Comparison of ENCODE assay signal across 31 cellular contexts in the genomic region with DNA sequence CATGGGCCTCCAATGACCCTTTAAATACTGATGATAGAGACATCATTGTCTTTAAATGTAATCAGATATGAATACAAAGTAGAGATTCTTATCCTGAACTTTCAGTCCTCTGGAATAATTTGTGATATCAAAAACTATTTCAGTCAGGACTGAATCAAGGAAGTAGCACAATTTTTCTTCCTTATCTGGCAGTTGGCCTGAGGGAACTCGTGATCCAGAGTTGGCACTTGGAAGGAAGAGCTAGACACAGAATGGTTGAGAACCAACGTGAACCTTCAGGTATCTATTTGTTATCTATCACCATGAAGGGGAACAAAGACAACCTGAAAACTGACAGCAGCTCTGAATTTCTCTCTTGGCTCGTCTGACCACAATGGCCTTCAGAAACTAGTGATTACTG.
"Had no signal": no experiment of that assay in that cellular context is flagged by ENCODE, and none has a peak within 500 bp of the region (broad histone marks: within the 10 kb centered on the region; RNA-seq: fewer than 3 reads in every experiment).

No MANE protein-coding gene starts in this region.

- H3K4me3 ChIP-seq: ascending aorta, cardiac muscle cell had no signal

- H3K36me3 ChIP-seq: ascending aorta, cardiac muscle cell, WERI-Rb-1 had no signal

- H3K27ac ChIP-seq: ascending aorta, cardiac muscle cell, WERI-Rb-1 had no signal

- ATAC-seq: activated CD4-positive, alpha-beta T cell treated with anti-CD3 and anti-CD28 coated beads for 36 hours; activated CD4-positive, CD25-positive, alpha-beta regulatory T cell treated with anti-CD3 and anti-CD28 coated beads, Interleukin-2, amount 50 U/mL, for 24 hours; activated CD8-positive, alpha-beta memory T cell treated with anti-CD3 and anti-CD28 coated beads, Interleukin-2, amount 10 ng/mL, durations not matched to agents 7 days and 5 days; activated CD8-positive, alpha-beta T cell treated with anti-CD3 and anti-CD28 coated beads, Interleukin-2, amount 10 ng/mL, durations not matched to agents 7 days and 5 days; activated naive CD8-positive, alpha-beta T cell treated with anti-CD3 and anti-CD28 coated beads, Interleukin-2, amount 50 U/mL, for 24 hours; WTC11 had no signal

- DNase-seq: activated CD4-positive, alpha-beta memory T cell treated with anti-CD3 and anti-CD28 coated beads, Interleukin-2, amount 10 ng/mL, durations not matched to agents 7 days and 5 days; activated CD4-positive, alpha-beta T cell treated with anti-CD3 and anti-CD28 coated beads for 1 hour; activated CD4-positive, alpha-beta T cell treated with anti-CD3 and anti-CD28 coated beads for 36 hours; activated CD4-positive, alpha-beta T cell treated with anti-CD3 and anti-CD28 coated beads for 48 hours; activated CD4-positive, alpha-beta T cell treated with anti-CD3 and anti-CD28 coated beads, Interleukin-2, amount 10 ng/mL, durations not matched to agents 7 days and 5 days; activated CD4-positive, alpha-beta T cell treated with anti-CD3 and anti-CD28 coated beads, Interleukin-2, amount 50 U/mL, for 48 hours; activated CD4-positive, CD25-positive, alpha-beta regulatory T cell; activated CD8-positive, alpha-beta memory T cell treated with anti-CD3 and anti-CD28 coated beads for 24 hours; activated CD8-positive, alpha-beta memory T cell treated with anti-CD3 and anti-CD28 coated beads, Interleukin-2, amount 10 ng/mL, durations not matched to agents 7 days and 5 days; activated CD8-positive, alpha-beta memory T cell treated with anti-CD3 and anti-CD28 coated beads, Interleukin-2, amount 50 U/mL, for 48 hours; activated CD8-positive, alpha-beta T cell treated with anti-CD3 and anti-CD28 coated beads, Interleukin-2, amount 10 ng/mL, durations not matched to agents 7 days and 5 days; activated effector memory CD4-positive, alpha-beta T cell treated with Interleukin-2 at 50 U/mL for 16 hours; activated gamma-delta T cell; activated naive CD4-positive, alpha-beta T cell treated with anti-CD3 and anti-CD28 coated beads, Interleukin-2, amount 10 ng/mL, durations not matched to agents 7 days and 5 days; activated naive CD4-positive, alpha-beta T cell treated with Interleukin-2 at 50 U/mL for 16 hours; activated naive CD8-positive, alpha-beta T cell treated with anti-CD3 and anti-CD28 coated beads, Interleukin-2, amount 10 ng/mL, durations not matched to agents 7 days and 5 days; activated naive CD8-positive, alpha-beta T cell treated with anti-CD3 and anti-CD28 coated beads, Interleukin-2, amount 50 U/mL, for 24 hours; activated T-cell treated with anti-CD3 and anti-CD28 coated beads, Interleukin-2, amount 50 U/mL, for 24 hours; activated T-cell treated with anti-CD3 and anti-CD28 coated beads, Interleukin-2, amount 50 U/mL, for 48 hours; amygdala; anterior cingulate cortex; caudate nucleus; cerebellar nuclear complex; T-helper 1 cell; T-helper 2 cell; T-helper 9 cell; WERI-Rb-1 had no signal

- H3K4me1 ChIP-seq: ascending aorta had no signal

- H3K27me3 ChIP-seq: ascending aorta, cardiac muscle cell had no signal
